Comparison of ENCODE assay signal across 8 cellular contexts in the genomic region with DNA sequence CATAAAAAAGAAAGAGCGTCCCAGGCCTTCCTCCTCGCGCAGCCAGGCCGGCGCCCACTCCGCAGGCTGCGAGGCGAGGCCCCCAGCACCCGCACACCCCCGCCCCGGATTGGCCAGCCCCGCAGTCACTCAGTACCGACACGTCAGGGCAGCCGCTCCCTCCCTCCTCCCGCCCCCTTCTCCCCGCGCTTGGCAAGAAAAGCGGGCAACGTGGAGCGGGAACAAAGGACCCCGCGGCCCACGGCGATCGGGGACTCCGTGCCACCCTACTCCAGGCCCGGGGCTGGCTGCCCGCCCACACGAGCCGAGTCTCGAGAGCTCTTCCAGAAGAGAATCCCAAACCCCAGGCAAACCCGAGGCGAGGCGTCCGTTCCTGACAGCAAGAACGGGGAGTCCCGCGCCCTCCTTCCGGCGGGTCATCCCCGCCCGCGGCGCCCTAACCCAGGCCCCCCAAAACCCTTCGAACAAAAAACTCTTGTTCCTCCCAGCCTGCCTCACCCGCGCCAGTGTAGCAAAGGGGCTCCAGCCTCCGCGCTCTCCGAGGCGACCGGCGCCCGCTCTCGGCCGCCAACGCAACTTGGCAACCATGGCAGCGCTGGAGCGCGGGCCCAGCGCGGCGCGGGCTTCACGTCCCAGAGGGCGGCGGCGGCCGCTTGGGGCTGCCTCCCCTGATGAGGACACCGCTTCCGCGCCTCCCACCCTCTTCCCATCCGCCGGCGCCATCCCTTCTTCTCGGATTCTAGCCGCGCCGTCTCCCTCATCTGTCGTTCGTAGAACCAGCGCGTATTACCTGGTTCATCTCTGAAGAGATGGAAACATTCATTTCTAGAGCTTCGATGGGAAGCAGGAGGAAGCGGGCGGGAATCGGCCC. TPM values are rescaled to one million over a fixed set of nuclear protein-coding genes. Genes with fewer than 3 reads are reported as not detected.
DNase-seq lines count a peak whose midpoint lies in the region; ATAC-seq and TF ChIP-seq lines count a peak whose summit lies in the region.

No MANE protein-coding gene starts in this region.

- ATAC-seq in SK-N-SH treated with all-trans-retinoic acid at 6 μM for 48 hours, result peak; percentile 84

- H3F3A ChIP-seq in MM.1S (ENCODE audit: insufficient read depth, low read length), result peaks cover 18% of the 10 kb centered on the region

- TF ChIP-seq CTCF in MM.1S (IDR thresholded peaks at IDR 0.05; ENCODE audit: low read length) (no peak), ovary (IDR thresholded peaks at IDR 0.05) (peak in 1 of 3 donors; percentile 11)

- H3K36me3 Mint-ChIP-seq in activated naive CD8-positive, alpha-beta T cell, result peaks cover 9% of the 10 kb centered on the region

- H3K9me3 ChIP-seq in MM.1S (replicated peaks; ENCODE audit: insufficient read depth, low read length) (no peaks in the 10 kb centered on the region), ovary (no peaks in the 10 kb centered on the region), thymus (ENCODE audit: control insufficient read depth) (no peaks in the 10 kb centered on the region)

- no peaks in the 10 kb centered on the region for H3K9me3 Mint-ChIP-seq in activated naive CD8-positive, alpha-beta T cell (ENCODE audit: low read depth)

- H3K4me1 ChIP-seq in MM.1S (ENCODE audit: low read length) (peaks cover 29% of the 10 kb centered on the region), ovary (ENCODE audit: insufficient read depth) (peaks cover 4% of the 10 kb centered on the region), thymus (ENCODE audit: control insufficient read depth, insufficient read depth, low read length) (peaks cover 8% of the 10 kb centered on the region)

- H3K9ac ChIP-seq in MM.1S (ENCODE audit: low read length), result peak overlapping the region; percentile 85

- H3K9me2 ChIP-seq in MM.1S (replicated peaks; ENCODE audit: insufficient read depth, low read length), result no peaks in the 10 kb centered on the region

- 0 to 1% (median 1%) methylated on average over 67 to 88 of the region's 88 CpGs for WGBS in ovary, 3 donors
- under 1% methylated on average over 88 of the region's 88 CpGs for WGBS in thymus

- H3K27me3 Mint-ChIP-seq in activated naive CD8-positive, alpha-beta T cell, result no peaks in the 10 kb centered on the region

- intact Hi-C loops in head of caudate nucleus (cut with DNase I) (loop anchor here (2.0 to 10.0 kb wide), 5 partner anchors 160 to 1058 kb away; partner anchors contain the start of genes ODR4, RNF2, SWT1 and TPR), ovary (cut with DNase I) (loop anchor here in 1 of 4 donors (5.0 to 10.0 kb wide), 2 partner anchors 159 to 562 kb away; partner anchors contain the start of genes EDEM3, SWT1 and TRMT1L)

- H3K27me3 ChIP-seq in MM.1S (replicated peaks; ENCODE audit: insufficient read depth, low read length) (no peaks in the 10 kb centered on the region), ovary (no peaks in the 10 kb centered on the region), thymus (ENCODE audit: control insufficient read depth, insufficient read depth) (no peaks in the 10 kb centered on the region)

- TF ChIP-seq POLR2A in ovary (IDR thresholded peaks at IDR 0.05), result peak; percentile 62

- H3K27ac Mint-ChIP-seq in activated naive CD8-positive, alpha-beta T cell, result peak overlapping the region; percentile 97

- H3K4me3 ChIP-seq in MM.1S (ENCODE audit: low read length), result peak overlapping the region; percentile 78
- peak overlapping the region; percentile 90 for H3K4me3 ChIP-seq in ovary
- peak overlapping the region; percentile 75 for H3K4me3 ChIP-seq in thymus (ENCODE audit: low read length)

- DNase-seq in GM04503 (ENCODE audit: low read depth) (peak; percentile 41), HCEC 1CT (peak; percentile 78), MM.1S (peak; percentile 90), head of caudate nucleus (peak; percentile 92 to 99 (median 97)), ovary (peak; percentile 96 to 98 (median 97))

- peak overlapping the region; percentile 53 for H2AFZ ChIP-seq in MM.1S (ENCODE audit: low read length)

- peak overlapping the region; percentile 92 for H3K4me2 ChIP-seq in MM.1S (ENCODE audit: low read depth, low read length)

- H3K4me3 Mint-ChIP-seq in activated naive CD8-positive, alpha-beta T cell, result peak overlapping the region; percentile 99

- H3K27ac ChIP-seq in MM.1S (ENCODE audit: low read length), result peak overlapping the region; percentile 96
- H3K27ac ChIP-seq in ovary, result peak overlapping the region; percentile 76 to 92
- peak overlapping the region; percentile 97 for H3K27ac ChIP-seq in thymus (ENCODE audit: low read depth)

- peaks cover 43% of the 10 kb centered on the region for H4K20me1 ChIP-seq in MM.1S (ENCODE audit: insufficient read depth, low read length)

- H3K79me2 ChIP-seq in MM.1S (ENCODE audit: low read length), result peaks cover 56% of the 10 kb centered on the region

- H3K36me3 ChIP-seq in MM.1S (replicated peaks; ENCODE audit: insufficient read depth, low read length) (no peaks in the 10 kb centered on the region), ovary (no peaks in the 10 kb centered on the region), thymus (ENCODE audit: control insufficient read depth, insufficient read depth) (no peaks in the 10 kb centered on the region)

- no peak for TF ChIP-seq EP300 in ovary (IDR thresholded peaks at IDR 0.05)

- H3K4me1 Mint-ChIP-seq in activated naive CD8-positive, alpha-beta T cell (ENCODE audit: low read depth), result peaks cover 55% of the 10 kb centered on the region

TF ChIP-seq in SK-N-SH treated with all-trans-retinoic acid at 6 μM for 48 hours, 23 proteins besides CTCF, POLR2A, EP300 and RAD21:
- TF ChIP-seq PATZ1 (CRISPR knock-in tag; IDR thresholded peaks at IDR 0.05; ENCODE audit: borderline replicate concordance) (peak; percentile 33; the same call in 1 of the 2 replicates), ZNF70 (CRISPR knock-in tag; IDR thresholded peaks at IDR 0.05) (no peak)

RNA-seq across cellular contexts. Expression of gene IVNS1ABP, which starts 0.6 kb away (rescaled TPM):
- total RNA-seq in ovary, result 10 to 100 TPM; 31.2 to 73.9 (median 54.2) TPM
- polyA plus RNA-seq in ovary (10 to 100 TPM; 40.2 to 57.3 TPM), thymus (70.0 TPM)

Comparison
In these comparisons a context has a peak if more than half of its experiments do, and no peak if none do; other contexts are left out.
1. Peak in every context shown above with its lines: DNase-seq, ATAC-seq, H3K4me3 ChIP-seq and H3K27ac ChIP-seq.
2. DNase-seq: peak in every context shown above with its lines; median percentile 97 in head of caudate nucleus; 97 in ovary; 90 in MM.1S; 78 in HCEC 1CT; 41 in GM04503.